1 cellular context compared by ENCODE assay signal in genomic region chr21:31872452-31873274, GRCh38.
TF ChIP-seq lines count a peak whose summit lies in the region.

Gene HUNK (plus strand): TSS chr21:31873020. CDS start chr21:31873675, 655 bp downstream.

TF ChIP-seq in GM23338, 12 proteins besides CTCF, POLR2A, EP300 and RAD21 (continued from another document):
- no peak for TF ChIP-seq ZNF114 (CRISPR knock-in tag; IDR thresholded peaks at IDR 0.05)
- TF ChIP-seq, protein P1, sequence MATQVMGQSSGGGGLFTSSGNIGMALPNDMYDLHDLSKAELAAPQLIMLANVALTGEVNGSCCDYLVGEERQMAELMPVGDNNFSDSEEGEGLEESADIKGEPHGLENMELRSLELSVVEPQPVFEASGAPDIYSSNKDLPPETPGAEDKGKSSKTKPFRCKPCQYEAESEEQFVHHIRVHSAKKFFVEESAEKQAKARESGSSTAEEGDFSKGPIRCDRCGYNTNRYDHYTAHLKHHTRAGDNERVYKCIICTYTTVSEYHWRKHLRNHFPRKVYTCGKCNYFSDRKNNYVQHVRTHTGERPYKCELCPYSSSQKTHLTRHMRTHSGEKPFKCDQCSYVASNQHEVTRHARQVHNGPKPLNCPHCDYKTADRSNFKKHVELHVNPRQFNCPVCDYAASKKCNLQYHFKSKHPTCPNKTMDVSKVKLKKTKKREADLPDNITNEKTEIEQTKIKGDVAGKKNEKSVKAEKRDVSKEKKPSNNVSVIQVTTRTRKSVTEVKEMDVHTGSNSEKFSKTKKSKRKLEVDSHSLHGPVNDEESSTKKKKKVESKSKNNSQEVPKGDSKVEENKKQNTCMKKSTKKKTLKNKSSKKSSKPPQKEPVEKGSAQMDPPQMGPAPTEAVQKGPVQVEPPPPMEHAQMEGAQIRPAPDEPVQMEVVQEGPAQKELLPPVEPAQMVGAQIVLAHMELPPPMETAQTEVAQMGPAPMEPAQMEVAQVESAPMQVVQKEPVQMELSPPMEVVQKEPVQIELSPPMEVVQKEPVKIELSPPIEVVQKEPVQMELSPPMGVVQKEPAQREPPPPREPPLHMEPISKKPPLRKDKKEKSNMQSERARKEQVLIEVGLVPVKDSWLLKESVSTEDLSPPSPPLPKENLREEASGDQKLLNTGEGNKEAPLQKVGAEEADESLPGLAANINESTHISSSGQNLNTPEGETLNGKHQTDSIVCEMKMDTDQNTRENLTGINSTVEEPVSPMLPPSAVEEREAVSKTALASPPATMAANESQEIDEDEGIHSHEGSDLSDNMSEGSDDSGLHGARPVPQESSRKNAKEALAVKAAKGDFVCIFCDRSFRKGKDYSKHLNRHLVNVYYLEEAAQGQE (IDR thresholded peaks at IDR 0.05; ENCODE audit: unreplicated experiment): no peak
- peak; percentile 13; the same call in 1 of the 2 replicates for TF ChIP-seq POLR2AphosphoS5 (IDR thresholded peaks at IDR 0.05; ENCODE audit: low read depth)
- TF ChIP-seq ZNF331 (CRISPR knock-in tag; IDR thresholded peaks at IDR 0.05; ENCODE audit: low read depth): no peak
